11 cellular contexts compared by ENCODE assay signal in the genomic region with DNA sequence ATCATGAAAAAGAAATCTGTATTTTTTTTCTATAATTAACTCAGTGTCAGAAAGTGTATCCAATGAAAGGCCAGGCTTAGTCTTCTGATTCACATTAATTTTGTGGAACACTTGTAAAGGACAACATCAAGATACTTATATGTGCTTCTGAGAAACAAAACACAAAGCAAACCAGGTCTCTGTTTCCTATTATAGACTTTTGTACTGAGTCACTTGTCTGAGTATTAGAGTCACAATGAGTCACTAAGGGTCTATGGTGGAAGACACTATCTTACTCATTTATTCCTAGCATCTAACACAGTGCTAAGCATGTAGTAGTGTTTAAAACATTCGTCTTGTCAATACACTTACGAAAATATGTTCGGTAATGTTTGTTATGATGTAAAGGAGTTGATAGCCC.
DNase-seq lines count a peak whose midpoint lies in the region; ATAC-seq, FAIRE-seq and TF ChIP-seq lines count a peak whose summit lies in the region.
"Had no signal": no experiment of that assay in that cellular context is flagged by ENCODE, and none has a peak within 500 bp of the region (broad histone marks: within the 10 kb centered on the region; RNA-seq: fewer than 3 reads in every experiment).

No MANE protein-coding gene starts in this region.

- H3K36me3 Mint-ChIP-seq in astrocyte (ENCODE audit: low read depth, unreplicated experiment) (no peaks in the 10 kb centered on the region), H9 (ENCODE audit: insufficient read depth in 1 of 3, low read depth in 3 of 3) (no peaks in the 10 kb centered on the region)

- H4K20me1 ChIP-seq in astrocyte (ENCODE audit: insufficient read depth, low read length), result no peaks in the 10 kb centered on the region
- H4K20me1 ChIP-seq in H9 (ENCODE audit: control insufficient read depth, insufficient read depth, insufficient read length), result no peaks in the 10 kb centered on the region

- no peaks in the 10 kb centered on the region for H3K36me3 ChIP-seq in astrocyte (ENCODE audit: insufficient read depth, low read length)
- H3K36me3 ChIP-seq in adrenal gland (replicated peaks in 1 of 2), result no peaks in the 10 kb centered on the region
- H3K36me3 ChIP-seq: heart right ventricle had no signal

- no peak overlapping the region for H4K8ac ChIP-seq in H9 (replicated peaks; ENCODE audit: insufficient read length, low read depth, low read length)

- no peak overlapping the region for H3K14ac ChIP-seq in H9 (ENCODE audit: insufficient read depth, low read length)

- H3K4me1 ChIP-seq in A549 (no peaks in the 10 kb centered on the region), astrocyte (ENCODE audit: insufficient read depth, low read length) (peaks cover 8% of the 10 kb centered on the region), adrenal gland (replicated peaks in 1 of 2) (peaks cover 0 to 3% of the 10 kb centered on the region in 2 donors), H9 (ENCODE audit: insufficient read depth, low read length) (peaks cover under 1% of the 10 kb centered on the region; the same call in 1 of the 2 replicates)
- H3K4me1 ChIP-seq: heart right ventricle had no signal

- H3K18ac ChIP-seq in H9 (ENCODE audit: insufficient read length, low read depth, low read length), result no peak overlapping the region

- no peak for TF ChIP-seq RAD21 in A549 (conservative IDR thresholded peaks at IDR 0.05 in 1 of 2, IDR thresholded peaks at IDR 0.05 in 1 of 2)

- no peak overlapping the region for H2BK120ac ChIP-seq in H9 (ENCODE audit: low read depth, low read length, poor library complexity, severe bottlenecking)

- no peaks in the 10 kb centered on the region for H3K9me3 ChIP-seq in A549
- no peaks in the 10 kb centered on the region for H3K9me3 ChIP-seq in astrocyte (ENCODE audit: insufficient read depth, low read depth, low read length)
- H3K9me3 ChIP-seq in adrenal gland (replicated peaks in 1 of 3), result no peaks in the 10 kb centered on the region
- no peaks in the 10 kb centered on the region for H3K9me3 ChIP-seq in H9 (ENCODE audit: control insufficient read depth, low read depth, low read length)
- H3K9me3 ChIP-seq: heart right ventricle had no signal

- H3K4ac ChIP-seq in H9 (ENCODE audit: low read depth, low read length), result no peak overlapping the region

- POLR2A ChIA-PET in A549 (lab: Yijun Ruan, JAX), result no interaction called here

- TF ChIP-seq CTCF in A549 (IDR thresholded peaks at IDR 0.05), result no peak
- no peak for TF ChIP-seq CTCF in astrocyte (IDR thresholded peaks at IDR 0.05; ENCODE audit: insufficient read depth, low read depth, low read length)
- TF ChIP-seq CTCF in adrenal gland (IDR thresholded peaks at IDR 0.05), result no peak
- no peak for TF ChIP-seq CTCF in H9 (conservative IDR thresholded peaks at IDR 0.05)

- CTCF ChIA-PET in A549 (lab: Yijun Ruan, JAX), result no interaction called here

- H3K79me2 ChIP-seq in astrocyte (ENCODE audit: insufficient read depth, low read length) (no peaks in the 10 kb centered on the region), H9 (ENCODE audit: insufficient read depth, low read length) (no peaks in the 10 kb centered on the region)

- DNase-seq in A549 (ENCODE audit: low read depth in 1 of 2, low spot score in 1 of 2), result no peak
- DNase-seq in astrocyte (ENCODE audit: low read depth), result peak; percentile 88
- no peak for DNase-seq in adrenal gland
- DNase-seq in Ammon's horn (ENCODE audit: low spot score), result no peak
- DNase-seq in H9, result no peak
- DNase-seq in mesenteric fat pad (ENCODE audit: low spot score), result no peak
- DNase-seq: CD4-positive, alpha-beta T cell; heart right ventricle; NCI-H1105 had no signal

- no peak overlapping the region for H4K5ac ChIP-seq in H9 (ENCODE audit: insufficient read length, low read depth, low read length)

- TF ChIP-seq POLR2A in A549 (IDR thresholded peaks at IDR 0.05; ENCODE audit: low read length), result no peak
- no peak for TF ChIP-seq POLR2A in adrenal gland (IDR thresholded peaks at IDR 0.05)

- no peak overlapping the region for H2BK12ac ChIP-seq in H9 (ENCODE audit: insufficient read length, low read depth, low read length)

- H4K91ac ChIP-seq in H9 (ENCODE audit: insufficient read length, low read depth, low read length), result no peak overlapping the region

- no peak overlapping the region for H2BK5ac ChIP-seq in H9 (ENCODE audit: insufficient read length, low read length)

- H3K4me3 Mint-ChIP-seq in astrocyte (ENCODE audit: unreplicated experiment) (no peak overlapping the region), H9 (no peak overlapping the region)
- H3K4me3 Mint-ChIP-seq: CD4-positive, alpha-beta T cell had no signal

- H3K4me3 ChIP-seq in A549, result no peak overlapping the region
- peak overlapping the region; percentile 18 for H3K4me3 ChIP-seq in astrocyte (ENCODE audit: insufficient read depth, low read depth, low read length)
- no peak overlapping the region for H3K4me3 ChIP-seq in adrenal gland
- H3K4me3 ChIP-seq: heart right ventricle had no signal

- H3K79me1 ChIP-seq in H9 (ENCODE audit: insufficient read depth, low read depth, low read length, poor library complexity, severe bottlenecking), result no peaks in the 10 kb centered on the region

- H3K56ac ChIP-seq in H9 (ENCODE audit: insufficient read length, low read depth, low read length), result no peak overlapping the region

- H2BK20ac ChIP-seq in H9 (ENCODE audit: low read depth, low read length, poor library complexity, severe bottlenecking), result no peak overlapping the region

- H3K9ac ChIP-seq in astrocyte (ENCODE audit: low read length), result no peak overlapping the region
- no peak overlapping the region for H3K9ac ChIP-seq in H9 (ENCODE audit: extremely low read depth, insufficient read length, low read length)

- no peaks in the 10 kb centered on the region for H3K23me2 ChIP-seq in H9 (ENCODE audit: insufficient read length, low read depth, low read length, poor library complexity, severe bottlenecking)

- H3K4me2 ChIP-seq in A549 (no peak overlapping the region), astrocyte (ENCODE audit: low read length) (peak overlapping the region; percentile 72), H9 (ENCODE audit: insufficient read depth, insufficient read length, low read length) (no peak overlapping the region)

- FAIRE-seq in A549 (lab: Jason Lieb, UNC), result no peak
- FAIRE-seq in astrocyte (lab: Jason Lieb, UNC), result peak; percentile 74

- no peak overlapping the region for H2BK15ac ChIP-seq in H9 (ENCODE audit: low read depth, low read length)

- H3K27me3 Mint-ChIP-seq in astrocyte (ENCODE audit: low read depth, unreplicated experiment) (no peaks in the 10 kb centered on the region), H9 (ENCODE audit: low read depth) (no peaks in the 10 kb centered on the region)

- no peak for TF ChIP-seq EP300 in A549 (IDR thresholded peaks at IDR 0.05)

- intact Hi-C loops in adrenal gland (cut with DNase I), result no loop called here

- no peak overlapping the region for H3K27ac ChIP-seq in A549
- peak overlapping the region; percentile 49 for H3K27ac ChIP-seq in astrocyte (ENCODE audit: low read depth, low read length)
- H3K27ac ChIP-seq in adrenal gland, result peak overlapping the region in 1 of 5 donors; percentile 39
- H3K27ac ChIP-seq in H9 (ENCODE audit: insufficient read length, low read depth, low read length), result no peak overlapping the region
- H3K27ac ChIP-seq: heart right ventricle had no signal

- ATAC-seq in A549 (peak; percentile 32 to 64; a peak in 2 of 6 replicates), GM18873 (IDR thresholded peaks at IDR 0.05; ENCODE audit: low FRiP score, unreplicated experiment) (peak; percentile 98), HG02885 (IDR thresholded peaks at IDR 0.05; ENCODE audit: poor library complexity, unreplicated experiment) (peak; percentile 99)
- ATAC-seq: heart right ventricle had no signal

- H3K23ac ChIP-seq in H9 (ENCODE audit: insufficient read length, low read depth, low read length), result no peak overlapping the region

- no peaks in the 10 kb centered on the region for H3K27me3 ChIP-seq in astrocyte (ENCODE audit: insufficient read depth, low read length)
- no peaks in the 10 kb centered on the region for H3K27me3 ChIP-seq in adrenal gland
- no peaks in the 10 kb centered on the region for H3K27me3 ChIP-seq in H9 (ENCODE audit: insufficient read depth, low read length)
- H3K27me3 ChIP-seq: heart right ventricle had no signal

- peak overlapping the region; percentile 39 for H2AFZ ChIP-seq in astrocyte (ENCODE audit: low read depth, low read length)
- no peak overlapping the region for H2AFZ ChIP-seq in H9 (ENCODE audit: low read length)

- H3K27ac Mint-ChIP-seq in astrocyte (ENCODE audit: unreplicated experiment) (peak overlapping the region; percentile 55), H9 (no peak overlapping the region)
- H3K27ac Mint-ChIP-seq: CD4-positive, alpha-beta T cell had no signal

- no peak overlapping the region for H2AK5ac ChIP-seq in H9 (ENCODE audit: insufficient read length, low read length)

- H3K4me1 Mint-ChIP-seq in astrocyte (ENCODE audit: low read depth, unreplicated experiment), result peaks cover 13% of the 10 kb centered on the region
- H3K4me1 Mint-ChIP-seq in H9, result peaks cover 5 to 6% of the 10 kb centered on the region in 2 experiments; a peak in 3 of 4 replicates

- 22% methylated on average over 3 of the region's 3 CpGs for WGBS in A549 (ENCODE audit: missing lambda C conversion rate)
- 65 to 86% (median 73%) methylated on average over 3 of the region's 3 CpGs for WGBS in adrenal gland, 4 donors
- WGBS in H9 (ENCODE audit: extremely low coverage, insufficient read length, low lambda C conversion rate), result no CpG with 5 or more reads among the region's 3 CpGs

- no peak overlapping the region for H3T11ph ChIP-seq in H9 (ENCODE audit: low read length)

- H3K9me3 Mint-ChIP-seq in astrocyte (ENCODE audit: unreplicated experiment), result peaks cover 1% of the 10 kb centered on the region
- H3K9me3 Mint-ChIP-seq in H9, result no peaks in the 10 kb centered on the region
- H3K9me3 Mint-ChIP-seq: CD4-positive, alpha-beta T cell had no signal

TF ChIP-seq in A549, 52 proteins besides CTCF, POLR2A, EP300 and RAD21:
- TF ChIP-seq FOSL2 (IDR thresholded peaks at IDR 0.05) (no peak), FOSL2 (CRISPR knock-in tag; IDR thresholded peaks at IDR 0.05) (no peak)

Comparison
In these comparisons a context has a peak if more than half of its experiments do, and no peak if none do; other contexts are left out.
1. ATAC-seq: peak in every context shown above with its lines; median percentile 99 in HG02885; 98 in GM18873; 48 in A549.